Comparison of ENCODE assay signal across 9 cellular contexts in genomic region chr1:145055217-145055760, GRCh38. TPM values are rescaled to one million over a fixed set of nuclear protein-coding genes. Genes with fewer than 3 reads are reported as not detected.
A peak's percentile ranks its signal among the peaks of the same experiment; 100 is the strongest.
DNase-seq lines count a peak whose midpoint lies in the region; ATAC-seq lines count a peak whose summit lies in the region.
"Not testable (repeated sequence)": the region's sequence is repeated elsewhere in the genome, so short reads cannot be mapped to it uniquely, and the experiment has no call there.
"Had no signal": no experiment of that assay in that cellular context is flagged by ENCODE, and none has a peak within 500 bp of the region (broad histone marks: within the 10 kb centered on the region; RNA-seq: fewer than 3 reads in every experiment).

No MANE protein-coding gene starts in this region.

- no CpG with 5 or more reads among the region's 4 CpGs for WGBS in right cardiac atrium

- not testable (repeated sequence) for H3K27me3 ChIP-seq in right cardiac atrium (ENCODE audit: control insufficient read depth, insufficient read depth)

- intact Hi-C loops in right cardiac atrium (cut with DNase I), result not testable (repeated sequence)

- POLR2A ChIA-PET in activated CD8-positive, alpha-beta T cell treated with anti-CD3 and anti-CD28 coated beads, Interleukin-2, amount 10 ng/mL, durations not matched to agents 7 days and 5 days (lab: Charles Lee), result not testable (repeated sequence)

- ATAC-seq in GM18861 (IDR thresholded peaks at IDR 0.05; ENCODE audit: unreplicated experiment) (peak; percentile 99), GM19463 (IDR thresholded peaks at IDR 0.05; ENCODE audit: unreplicated experiment) (peak; percentile 98), HG02571 (IDR thresholded peaks at IDR 0.05; ENCODE audit: unreplicated experiment) (peak; percentile 96), HG03039 (IDR thresholded peaks at IDR 0.05; ENCODE audit: unreplicated experiment) (peak; percentile 97), HG03442 (IDR thresholded peaks at IDR 0.05; ENCODE audit: unreplicated experiment) (peak; percentile 100), right cardiac atrium (peak; percentile 63 to 72)
- peak; percentile 63 for ATAC-seq in activated CD8-positive, alpha-beta T cell treated with anti-CD3 and anti-CD28 coated beads, Interleukin-2, amount 10 ng/mL, durations not matched to agents 7 days and 5 days
- peak; percentile 87 for ATAC-seq in stimulated activated naive CD8-positive, alpha-beta T cell treated with anti-CD3 and anti-CD28 coated beads, Interleukin-15, Interleukin-2, amounts not matched to agents 100 U/mL and 50 U/mL, for 24 hours

- H3K4me1 ChIP-seq in right cardiac atrium (ENCODE audit: control insufficient read depth, insufficient read depth, low read length), result not testable (repeated sequence)

- CTCF ChIA-PET in activated CD8-positive, alpha-beta T cell treated with anti-CD3 and anti-CD28 coated beads, Interleukin-2, amount 10 ng/mL, durations not matched to agents 7 days and 5 days (lab: Charles Lee), result not testable (repeated sequence)

- not testable (repeated sequence) for H3K36me3 Mint-ChIP-seq in activated CD8-positive, alpha-beta T cell treated with anti-CD3 and anti-CD28 coated beads, Interleukin-2, amount 10 ng/mL, durations not matched to agents 7 days and 5 days (ENCODE audit: low read depth)

- not testable (repeated sequence) for H3K27me3 Mint-ChIP-seq in activated CD8-positive, alpha-beta T cell treated with anti-CD3 and anti-CD28 coated beads, Interleukin-2, amount 10 ng/mL, durations not matched to agents 7 days and 5 days (ENCODE audit: low read depth)

- not testable (repeated sequence) for DNase-seq in activated CD8-positive, alpha-beta T cell treated with anti-CD3 and anti-CD28 coated beads, Interleukin-2, amount 10 ng/mL, durations not matched to agents 7 days and 5 days; right cardiac atrium; stimulated activated naive CD8-positive, alpha-beta T cell treated with anti-CD3 and anti-CD28 coated beads, Interleukin-15, Interleukin-2, amounts not matched to agents 100 U/mL and 50 U/mL, for 24 hours

- H3K27ac Mint-ChIP-seq in activated CD8-positive, alpha-beta T cell treated with anti-CD3 and anti-CD28 coated beads, Interleukin-2, amount 10 ng/mL, durations not matched to agents 7 days and 5 days, result not testable (repeated sequence)

- not testable (repeated sequence) for H3K9me3 Mint-ChIP-seq in activated CD8-positive, alpha-beta T cell treated with anti-CD3 and anti-CD28 coated beads, Interleukin-2, amount 10 ng/mL, durations not matched to agents 7 days and 5 days (ENCODE audit: insufficient read depth)

- not testable (repeated sequence) for H3K4me3 ChIP-seq in right cardiac atrium (ENCODE audit: low read length)

- not testable (repeated sequence) for H3K4me3 Mint-ChIP-seq in activated CD8-positive, alpha-beta T cell treated with anti-CD3 and anti-CD28 coated beads, Interleukin-2, amount 10 ng/mL, durations not matched to agents 7 days and 5 days

- not testable (repeated sequence) for H3K9me3 ChIP-seq in right cardiac atrium (ENCODE audit: control insufficient read depth, low read length)

- not testable (repeated sequence) for H3K27ac ChIP-seq in right cardiac atrium (ENCODE audit: low read length)

- H3K4me1 Mint-ChIP-seq in activated CD8-positive, alpha-beta T cell treated with anti-CD3 and anti-CD28 coated beads, Interleukin-2, amount 10 ng/mL, durations not matched to agents 7 days and 5 days (ENCODE audit: low read depth), result not testable (repeated sequence)

RNA-seq across cellular contexts. Expression of gene SRGAP2B, which starts 39.8 kb away (rescaled TPM):
- total RNA-seq in activated CD8-positive, alpha-beta T cell treated with anti-CD3 and anti-CD28 coated beads, Interleukin-2, amount 10 ng/mL, durations not matched to agents 7 days and 5 days, result 10 to 100 TPM; 35.3 to 35.6 TPM
- total RNA-seq in right cardiac atrium, result 10 to 100 TPM; 16.5 to 22.3 (median 20.0) TPM
- 5.9 TPM for polyA plus RNA-seq in right cardiac atrium

RNA-seq across cellular contexts. Expression of gene FAM72D, which starts 40.5 kb away (rescaled TPM):
- 10 to 100 TPM; 14.4 to 16.9 TPM for total RNA-seq in activated CD8-positive, alpha-beta T cell treated with anti-CD3 and anti-CD28 coated beads, Interleukin-2, amount 10 ng/mL, durations not matched to agents 7 days and 5 days
- total RNA-seq in right cardiac atrium, result under 1 TPM; 0.17 to 0.37 (median 0.24) TPM
- 0.09 TPM for polyA plus RNA-seq in right cardiac atrium
- total RNA-seq: right atrium auricular region had no signal

Comparison
In these comparisons a context has a peak if more than half of its experiments do, and no peak if none do; other contexts are left out.
1. RNA of gene FAM72D, which starts 40.5 kb away (total RNA-seq): 14.4 to 16.9 TPM in activated CD8-positive, alpha-beta T cell treated with anti-CD3 and anti-CD28 coated beads, Interleukin-2, amount 10 ng/mL, durations not matched to agents 7 days and 5 days; 0.17 to 0.37 TPM in right cardiac atrium; every median in the first group is over 10 times any median in the second.
2. Peak in every context shown above with its lines, with median percentiles within 50 percentile points of each other: ATAC-seq.